ENCODE assay signal across 12 cellular contexts in genomic region chr5:94469889-94470288, GRCh38.
DNase-seq lines count a peak whose midpoint lies in the region; ATAC-seq, FAIRE-seq and TF ChIP-seq lines count a peak whose summit lies in the region.
"Had no signal": no experiment of that assay in that cellular context is flagged by ENCODE, and none has a peak within 500 bp of the region (broad histone marks: within the 10 kb centered on the region; RNA-seq: fewer than 3 reads in every experiment).

No MANE protein-coding gene starts in this region.

- TF ChIP-seq POLR2A in H54 (IDR thresholded peaks at IDR 0.05; ENCODE audit: low read depth, low read length): no peak

- H3K36me3 Mint-ChIP-seq in chondrocyte (ENCODE audit: low read depth): no peaks in the 10 kb centered on the region

- H3K27me3 Mint-ChIP-seq in chondrocyte (ENCODE audit: low read depth): no peaks in the 10 kb centered on the region
- H3K27me3 Mint-ChIP-seq: brain had no signal

- FAIRE-seq in H54 (lab: Jason Lieb, UNC): no peak

- H3K4me3 Mint-ChIP-seq in chondrocyte (ENCODE audit: unreplicated experiment): no peak overlapping the region
- H3K4me3 Mint-ChIP-seq: activated T-cell treated with anti-CD3 and anti-CD28 coated beads, Interleukin-2, amount 50 U/mL, for 4 hours had no signal

- H3K27ac Mint-ChIP-seq in chondrocyte (ENCODE audit: unreplicated experiment): no peak overlapping the region

- DNase-seq in DMS153 (lab: John Stamatoyannopoulos, UW) (peak; percentile 53), M059J (ENCODE audit: low read depth) (peak; percentile 4), SHP77 (lab: John Stamatoyannopoulos, UW) (peak; percentile 93 to 97), left kidney (ENCODE audit: low read depth, low spot score) (peak; percentile 82), kidney glomerular epithelial cell (lab: John Stamatoyannopoulos, UW) (no peak), H54 (ENCODE audit: insufficient read length, low spot score) (no peak), chondrocyte (ENCODE audit: low spot score) (no peak)
- DNase-seq: activated T-cell treated with anti-CD3 and anti-CD28 coated beads, Interleukin-2, amount 50 U/mL, for 4 hours; Karpas-422 had no signal

- no peak for ATAC-seq in GM21619 (IDR thresholded peaks at IDR 0.05; ENCODE audit: unreplicated experiment)
- ATAC-seq: activated CD4-positive, CD25-positive, alpha-beta regulatory T cell treated with anti-CD3 and anti-CD28 coated beads, Interleukin-2, amount 50 U/mL, for 24 hours; activated T-cell treated with anti-CD3 and anti-CD28 coated beads, Interleukin-2, amount 50 U/mL, for 4 hours had no signal

- peaks cover 4% of the 10 kb centered on the region for H3K4me1 Mint-ChIP-seq in chondrocyte (ENCODE audit: low read depth)

- TF ChIP-seq CTCF in chondrocyte (IDR thresholded peaks at IDR 0.05): no peak

- no peaks in the 10 kb centered on the region for H3K9me3 Mint-ChIP-seq in chondrocyte (ENCODE audit: low read depth)
- H3K9me3 Mint-ChIP-seq: activated T-cell treated with anti-CD3 and anti-CD28 coated beads, Interleukin-2, amount 50 U/mL, for 4 hours; brain had no signal

Comparison
In these comparisons a context has a peak if more than half of its experiments do, and no peak if none do; other contexts are left out.
1. DNase-seq: peak in DMS153 (single experiment), M059J (single experiment), SHP77 (2 of 2) and left kidney (single experiment); none in kidney glomerular epithelial cell (single experiment), H54 (single experiment) and chondrocyte (single experiment).